Comparison of ENCODE assay signal across 13 cellular contexts in genomic region chr17:142876-143784, GRCh38. TPM values are rescaled to one million over a fixed set of nuclear protein-coding genes. Genes with fewer than 3 reads are reported as not detected.
A peak's percentile ranks its signal among the peaks of the same experiment; 100 is the strongest.
DNase-seq lines count a peak whose midpoint lies in the region; ATAC-seq, FAIRE-seq and TF ChIP-seq lines count a peak whose summit lies in the region.
"Had no signal": no experiment of that assay in that cellular context is flagged by ENCODE, and none has a peak within 500 bp of the region (broad histone marks: within the 10 kb centered on the region; RNA-seq: fewer than 3 reads in every experiment).

No MANE protein-coding gene starts in this region.

- DNase-seq in activated naive CD4-positive, alpha-beta T cell treated with anti-CD3 and anti-CD28 coated beads, Interleukin-2, amount 10 ng/mL, durations not matched to agents 7 days and 5 days: peak; percentile 19
- no peak for DNase-seq in activated naive CD4-positive, alpha-beta T cell treated with Interleukin-2 at 50 U/mL for 16 hours
- DNase-seq in K562 (ENCODE audit: extremely low read depth in 1 of 4, low spot score in 3 of 4) (no peak), lower leg skin (ENCODE audit: low spot score in 2 of 2) (peak; percentile 13 to 37), tibial artery (peak; percentile 16 to 40), iPS-NIHi11 (ENCODE audit: low spot score) (no peak), NCI-H345 treated with DMSO at 0.1 percent for 48 hours (lab: John Stamatoyannopoulos, UW; ENCODE audit: unreplicated experiment) (no peak)

- no peak for FAIRE-seq in K562 (lab: Jason Lieb, UNC)

- no peak overlapping the region for H3K4me3 Mint-ChIP-seq in activated naive CD4-positive, alpha-beta T cell treated with anti-CD3 and anti-CD28 coated beads, Interleukin-2, amount 10 ng/mL, durations not matched to agents 7 days and 5 days

- H3K27ac ChIP-seq in K562 (ENCODE audit: extremely low read depth, low read depth, low read length): no peak overlapping the region
- no peak overlapping the region for H3K27ac ChIP-seq in tibial artery
- H3K27ac ChIP-seq: thoracic aorta had no signal

- in situ Hi-C loops in K562 (cut with MboI): no loop called here

- TF ChIP-seq EP300 in K562 (IDR thresholded peaks at IDR 0.05; ENCODE audit: low read length): no peak

- H3K9me1 ChIP-seq in K562 (ENCODE audit: control insufficient read depth, insufficient read depth, low read length): no peaks in the 10 kb centered on the region

- H3K36me3 Mint-ChIP-seq in activated naive CD4-positive, alpha-beta T cell treated with anti-CD3 and anti-CD28 coated beads, Interleukin-2, amount 10 ng/mL, durations not matched to agents 7 days and 5 days: no peaks in the 10 kb centered on the region
- H3K36me3 Mint-ChIP-seq: brain had no signal

- no peak for ATAC-seq in K562
- no peak for ATAC-seq in GM18870 (IDR thresholded peaks at IDR 0.05; ENCODE audit: unreplicated experiment)

- H3K9me3 Mint-ChIP-seq in activated naive CD4-positive, alpha-beta T cell treated with anti-CD3 and anti-CD28 coated beads, Interleukin-2, amount 10 ng/mL, durations not matched to agents 7 days and 5 days: no peaks in the 10 kb centered on the region
- H3K9me3 Mint-ChIP-seq: brain had no signal

- whole genome bisulfite sequencing in K562 (ENCODE audit: insufficient coverage, low coverage, missing lambda C conversion rate): 26% methylated on average over 20 of the region's 23 CpGs
- 75 to 78% methylated on average over 23 of the region's 23 CpGs for WGBS in lower leg skin, 2 donors

- H3K36me3 ChIP-seq in K562 (ENCODE audit: control insufficient read depth, insufficient read depth, low read length): no peaks in the 10 kb centered on the region
- no peaks in the 10 kb centered on the region for H3K36me3 ChIP-seq in tibial artery
- H3K36me3 ChIP-seq: thoracic aorta had no signal

- H3K4me1 ChIP-seq in K562 (replicated peaks in 1 of 2; ENCODE audit: control insufficient read depth in 2 of 2, insufficient read depth in 2 of 2, low read length in 2 of 2) (no peaks in the 10 kb centered on the region; a peak in 1 of 5 replicates), tibial artery (peaks cover 0 to 4% (median 1%) of the 10 kb centered on the region in 4 donors)

- POLR2A ChIA-PET in K562 (lab: Yijun Ruan, JAX): no interaction called here

- TF ChIP-seq CTCF in K562 (IDR thresholded peaks at IDR 0.05 in 2 of 3, conservative IDR thresholded peaks at IDR 0.05 in 1 of 3; ENCODE audit: insufficient read depth in 2 of 3, low read depth in 1 of 3, low read length in 3 of 3) (no peak), lower leg skin (IDR thresholded peaks at IDR 0.05) (no peak), tibial artery (IDR thresholded peaks at IDR 0.05) (no peak)

- no peak overlapping the region for H3K4me3 ChIP-seq in K562
- H3K4me3 ChIP-seq in lower leg skin (ENCODE audit: low read depth, poor library complexity, severe bottlenecking): no peak overlapping the region
- H3K4me3 ChIP-seq in tibial artery: no peak overlapping the region
- H3K4me3 ChIP-seq: thoracic aorta had no signal

- H3K27me3 ChIP-seq in K562 (ENCODE audit: control insufficient read depth in 2 of 2, insufficient read depth in 2 of 2, low read length in 2 of 2): peaks cover 0 to 1% of the 10 kb centered on the region in 2 experiments; a peak in 2 of 5 replicates
- peaks cover 0 to 6% of the 10 kb centered on the region in 2 donors for H3K27me3 ChIP-seq in tibial artery

- H3K79me2 ChIP-seq in K562 (ENCODE audit: control insufficient read depth, insufficient read depth, low read length): no peaks in the 10 kb centered on the region

- H2AFZ ChIP-seq in K562 (ENCODE audit: low read depth, low read length): peak overlapping the region; percentile 59; the same call in 1 of the 2 replicates

- no peak overlapping the region for H3K4me2 ChIP-seq in K562 (ENCODE audit: insufficient read depth, low read length)

- TF ChIP-seq RAD21 in K562 (CRISPR knock-in tag; conservative IDR thresholded peaks at IDR 0.05 in 1 of 2, IDR thresholded peaks at IDR 0.05 in 1 of 2): no peak

- H3K27me3 Mint-ChIP-seq in activated naive CD4-positive, alpha-beta T cell treated with anti-CD3 and anti-CD28 coated beads, Interleukin-2, amount 10 ng/mL, durations not matched to agents 7 days and 5 days: peaks cover 12% of the 10 kb centered on the region
- H3K27me3 Mint-ChIP-seq: brain had no signal

- H3K4me1 Mint-ChIP-seq in activated naive CD4-positive, alpha-beta T cell treated with anti-CD3 and anti-CD28 coated beads, Interleukin-2, amount 10 ng/mL, durations not matched to agents 7 days and 5 days: peaks cover 5% of the 10 kb centered on the region

- no peak overlapping the region for H3K9ac ChIP-seq in K562 (ENCODE audit: insufficient read depth in 1 of 2, low read depth in 2 of 2, low read length in 2 of 2)

- no peaks in the 10 kb centered on the region for H4K20me1 ChIP-seq in K562 (replicated peaks; ENCODE audit: control insufficient read depth, insufficient read depth, low read length)

- CTCF ChIA-PET in activated naive CD4-positive, alpha-beta T cell treated with anti-CD3 and anti-CD28 coated beads, Interleukin-2, amount 10 ng/mL, durations not matched to agents 7 days and 5 days (lab: Charles Lee): no interaction called here
- CTCF ChIA-PET in K562 (lab: Yijun Ruan, JAX; ENCODE audit: low intra/inter-chr PET ratio): interaction anchor here (0.5 to 1.0 kb wide), 3 partner anchors 20 to 918 kb away, joined by 3 to 9 read pairs (median 3); no protein-coding TSS in a partner anchor

- no TSS peak for BruUV-seq in K562 (replicated peaks; lab: Mats Ljungman, UMichigan)

- H3K27ac Mint-ChIP-seq in activated naive CD4-positive, alpha-beta T cell treated with anti-CD3 and anti-CD28 coated beads, Interleukin-2, amount 10 ng/mL, durations not matched to agents 7 days and 5 days: no peak overlapping the region
- H3K27ac Mint-ChIP-seq: brain had no signal

- intact Hi-C loops in K562 (cut with micrococcal nuclease): no loop called here
- intact Hi-C loops in lower leg skin (cut with DNase I; ENCODE audit: low total_unique reads): no loop called here
- intact Hi-C loops in tibial artery (cut with DNase I; ENCODE audit: low total_unique reads): no loop called here

- H3K9me3 ChIP-seq in K562 (replicated peaks; ENCODE audit: control insufficient read depth, insufficient read depth, low read depth, low read length): no peaks in the 10 kb centered on the region
- no peaks in the 10 kb centered on the region for H3K9me3 ChIP-seq in tibial artery
- H3K9me3 ChIP-seq: thoracic aorta had no signal

- TF ChIP-seq POLR2A in K562 (conservative IDR thresholded peaks at IDR 0.05) (no peak), lower leg skin (IDR thresholded peaks at IDR 0.05) (no peak)

TF ChIP-seq in K562, 482 proteins besides CTCF, POLR2A, EP300 and RAD21 (continues in another document):
- TF ChIP-seq SMARCB1 (IDR thresholded peaks at IDR 0.05; ENCODE audit: insufficient read length, low read depth): no peak

RNA-seq across cellular contexts. Expression of gene SCGB1C2, which starts 5.8 kb away (rescaled TPM):
- total RNA-seq in K562 (2011; cell fraction: chromatin; rRNA removed; ENCODE audit: low replicate concordance): not detected in 2 replicates
- not detected in 2 replicates for total RNA-seq in K562 (2011; cell fraction: nucleolus; rRNA removed)
- total RNA-seq in K562 (2011; cell fraction: nucleoplasm; rRNA removed): not detected in 2 replicates
- total RNA-seq in K562 (2014; rRNA removed) (not detected in 2 replicates), K562 (2014; rRNA removed; fragmentation: Illumina TruSeq; extraction: Trizol) (not detected in 2 replicates), K562 (2015; rRNA removed; fragmentation: Illumina TruSeq; extraction: Trizol) (not detected in 2 replicates), K562 (2021) (not detected in 2 replicates), lower leg skin (not detected)
- polyA plus RNA-seq in K562 (2011; rRNA removed) (not detected in 2 replicates), K562 (2014; fragmentation: Illumina TruSeq; extraction: Trizol) (not detected in 2 replicates), K562 (2014; fragmentation: Nextera tagmentation; extraction: Ambion mirVana) (not detected), K562 (2014; rRNA removed) (not detected in 2 replicates)
- polyA plus RNA-seq in K562 (2011; cell fraction: cytosol; rRNA removed): not detected in 2 replicates
- polyA plus RNA-seq in K562 (2011; cell fraction: nucleus; rRNA removed): not detected in 2 replicates
- not detected in 2 replicates for polyA plus RNA-seq in K562 (2012)
- not detected in 2 replicates for polyA minus RNA-seq in K562 (2011; rRNA and poly(A)+ RNA removed)
- not detected in 2 replicates for polyA minus RNA-seq in K562 (2011; cell fraction: cytosol; rRNA and poly(A)+ RNA removed)
- polyA minus RNA-seq in K562 (2011; cell fraction: nucleus; rRNA and poly(A)+ RNA removed): not detected in 2 replicates
- total RNA-seq: fibroblast of villous mesenchyme, occipital lobe, OCI-LY7, thoracic aorta had no signal

RNA-seq across cellular contexts. Expression of gene DOC2B, which starts 38.3 kb away (rescaled TPM):
- not detected in 2 replicates for total RNA-seq in K562 (2011; cell fraction: chromatin; rRNA removed; ENCODE audit: low replicate concordance)
- not detected in 2 replicates for total RNA-seq in K562 (2011; cell fraction: nucleolus; rRNA removed)
- not detected in 2 replicates for total RNA-seq in K562 (2011; cell fraction: nucleoplasm; rRNA removed)
- total RNA-seq in K562 (2014; rRNA removed) (not detected in 2 replicates), K562 (2014; rRNA removed; fragmentation: Illumina TruSeq; extraction: Trizol) (not detected in 2 replicates), K562 (2015; rRNA removed; fragmentation: Illumina TruSeq; extraction: Trizol) (not detected in 2 replicates), K562 (2021) (0.02 TPM in 1 of 2 replicates, not detected in the other), lower leg skin (1 to 10 TPM; 2.0 to 8.7 (median 5.2) TPM)
- polyA plus RNA-seq in K562 (2011; rRNA removed) (not detected in 2 replicates), K562 (2014; fragmentation: Illumina TruSeq; extraction: Trizol) (not detected in 2 replicates), K562 (2014; fragmentation: Nextera tagmentation; extraction: Ambion mirVana) (not detected), K562 (2014; rRNA removed) (not detected in 2 replicates)
- polyA plus RNA-seq in K562 (2011; cell fraction: cytosol; rRNA removed): 0.01 TPM in 1 of 2 replicates, not detected in the other
- polyA plus RNA-seq in K562 (2011; cell fraction: nucleus; rRNA removed): not detected in 2 replicates
- 0.01 TPM in 1 of 2 replicates, not detected in the other for polyA plus RNA-seq in K562 (2012)
- polyA minus RNA-seq in K562 (2011; rRNA and poly(A)+ RNA removed): not detected in 2 replicates
- polyA minus RNA-seq in K562 (2011; cell fraction: cytosol; rRNA and poly(A)+ RNA removed): not detected in 2 replicates
- polyA minus RNA-seq in K562 (2011; cell fraction: nucleus; rRNA and poly(A)+ RNA removed): not detected in 2 replicates
- total RNA-seq: fibroblast of villous mesenchyme, OCI-LY7 had no signal

Comparison
In these comparisons a context has a peak if more than half of its experiments do, and no peak if none do; other contexts are left out.
1. DNase-seq: peak in activated naive CD4-positive, alpha-beta T cell treated with anti-CD3 and anti-CD28 coated beads, Interleukin-2, amount 10 ng/mL, durations not matched to agents 7 days and 5 days (single experiment), lower leg skin (2 of 2) and tibial artery (2 of 2); none in activated naive CD4-positive, alpha-beta T cell treated with Interleukin-2 at 50 U/mL for 16 hours (single experiment), K562 (0 of 4), iPS-NIHi11 (single experiment) and NCI-H345 treated with DMSO at 0.1 percent for 48 hours (single experiment).